ENCODE assay signal across 1 cellular context in the genomic region with DNA sequence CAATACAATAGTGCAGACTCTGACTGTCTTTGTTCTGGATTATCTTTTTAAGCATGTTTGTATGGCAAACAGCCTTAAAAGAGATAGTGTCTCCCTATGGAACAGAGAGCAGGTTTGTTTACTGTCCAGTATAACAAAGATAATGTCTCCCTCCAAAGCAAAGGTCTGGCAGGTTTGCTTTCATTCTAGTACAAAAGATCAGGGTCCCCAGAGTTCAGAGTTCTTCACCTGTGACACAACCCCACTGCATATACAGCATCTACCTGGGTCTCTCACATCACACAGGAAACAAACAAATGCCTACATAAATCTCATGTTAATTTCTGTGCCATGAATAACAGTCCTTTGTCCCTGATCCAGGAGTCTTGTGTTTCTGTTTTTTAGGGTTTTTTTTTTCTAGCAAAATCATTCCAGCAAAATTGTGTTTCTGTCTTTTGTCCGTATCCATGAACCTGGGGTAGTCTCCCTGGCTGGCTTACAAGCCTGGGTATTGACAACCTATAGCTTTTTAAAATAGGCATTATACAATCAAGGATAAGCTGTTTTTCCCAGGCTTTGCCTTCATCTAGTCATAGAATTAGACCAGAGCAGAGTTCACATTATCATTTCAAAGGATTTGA.
A peak's percentile ranks its signal among the peaks of the same experiment; 100 is the strongest.
TF ChIP-seq lines count a peak whose summit lies in the region.

No MANE protein-coding gene starts in this region.

TF ChIP-seq in HepG2, 621 proteins besides CTCF, POLR2A, EP300 and RAD21 (continued from another document and continues in another):
- TF ChIP-seq, protein P1, sequence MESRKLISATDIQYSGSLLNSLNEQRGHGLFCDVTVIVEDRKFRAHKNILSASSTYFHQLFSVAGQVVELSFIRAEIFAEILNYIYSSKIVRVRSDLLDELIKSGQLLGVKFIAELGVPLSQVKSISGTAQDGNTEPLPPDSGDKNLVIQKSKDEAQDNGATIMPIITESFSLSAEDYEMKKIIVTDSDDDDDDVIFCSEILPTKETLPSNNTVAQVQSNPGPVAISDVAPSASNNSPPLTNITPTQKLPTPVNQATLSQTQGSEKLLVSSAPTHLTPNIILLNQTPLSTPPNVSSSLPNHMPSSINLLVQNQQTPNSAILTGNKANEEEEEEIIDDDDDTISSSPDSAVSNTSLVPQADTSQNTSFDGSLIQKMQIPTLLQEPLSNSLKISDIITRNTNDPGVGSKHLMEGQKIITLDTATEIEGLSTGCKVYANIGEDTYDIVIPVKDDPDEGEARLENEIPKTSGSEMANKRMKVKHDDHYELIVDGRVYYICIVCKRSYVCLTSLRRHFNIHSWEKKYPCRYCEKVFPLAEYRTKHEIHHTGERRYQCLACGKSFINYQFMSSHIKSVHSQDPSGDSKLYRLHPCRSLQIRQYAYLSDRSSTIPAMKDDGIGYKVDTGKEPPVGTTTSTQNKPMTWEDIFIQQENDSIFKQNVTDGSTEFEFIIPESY (CRISPR knock-in tag; IDR thresholded peaks at IDR 0.05) = no peak
- TF ChIP-seq, protein P2, sequence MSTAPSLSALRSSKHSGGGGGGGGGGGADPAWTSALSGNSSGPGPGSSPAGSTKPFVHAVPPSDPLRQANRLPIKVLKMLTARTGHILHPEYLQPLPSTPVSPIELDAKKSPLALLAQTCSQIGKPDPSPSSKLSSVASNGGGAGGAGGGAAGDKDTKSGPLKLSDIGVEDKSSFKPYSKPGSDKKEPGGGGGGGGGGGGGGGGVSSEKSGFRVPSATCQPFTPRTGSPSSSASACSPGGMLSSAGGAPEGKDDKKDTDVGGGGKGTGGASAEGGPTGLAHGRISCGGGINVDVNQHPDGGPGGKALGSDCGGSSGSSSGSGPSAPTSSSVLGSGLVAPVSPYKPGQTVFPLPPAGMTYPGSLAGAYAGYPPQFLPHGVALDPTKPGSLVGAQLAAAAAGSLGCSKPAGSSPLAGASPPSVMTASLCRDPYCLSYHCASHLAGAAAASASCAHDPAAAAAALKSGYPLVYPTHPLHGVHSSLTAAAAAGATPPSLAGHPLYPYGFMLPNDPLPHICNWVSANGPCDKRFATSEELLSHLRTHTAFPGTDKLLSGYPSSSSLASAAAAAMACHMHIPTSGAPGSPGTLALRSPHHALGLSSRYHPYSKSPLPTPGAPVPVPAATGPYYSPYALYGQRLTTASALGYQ (CRISPR knock-in tag; IDR thresholded peaks at IDR 0.05) = peak; percentile 84; the same call in 1 of the 2 replicates
- TF ChIP-seq TBP (CRISPR knock-in tag; IDR thresholded peaks at IDR 0.05) (no peak), NCOR1 (IDR thresholded peaks at IDR 0.05; ENCODE audit: borderline replicate concordance, low read length) (peak; percentile 98), HOXA3 (CRISPR knock-in tag; IDR thresholded peaks at IDR 0.05) (0 out of 2 replicates have a peak, but pooled peaks have one; percentile 28), HDAC6 (IDR thresholded peaks at IDR 0.05; ENCODE audit: low read depth, low read length) (no peak), ZNF460 (CRISPR knock-in tag; IDR thresholded peaks at IDR 0.05; ENCODE audit: borderline replicate concordance) (no peak), NRL (CRISPR knock-in tag; IDR thresholded peaks at IDR 0.05; ENCODE audit: borderline replicate concordance) (no peak), PHB2 (IDR thresholded peaks at IDR 0.05; ENCODE audit: partially characterized antibody) (no peak), ZNF180 (CRISPR knock-in tag; IDR thresholded peaks at IDR 0.05; ENCODE audit: borderline replicate concordance, low read depth) (no peak), ZNF446 (CRISPR knock-in tag; IDR thresholded peaks at IDR 0.05) (no peak), TOPORS (CRISPR knock-in tag; IDR thresholded peaks at IDR 0.05) (no peak), KAT8 (CRISPR knock-in tag; IDR thresholded peaks at IDR 0.05) (no peak; the same call in 1 of the 2 replicates), SKI (IDR thresholded peaks at IDR 0.05; ENCODE audit: partially characterized antibody) (peak; percentile 87), SMAD1 (CRISPR knock-in tag; IDR thresholded peaks at IDR 0.05; ENCODE audit: borderline replicate concordance, low read depth) (no peak), NFYC (CRISPR knock-in tag; IDR thresholded peaks at IDR 0.05) (no peak), ZFP1 (CRISPR knock-in tag; IDR thresholded peaks at IDR 0.05) (peak; percentile 45; the same call in 1 of the 2 replicates), RBM39 (IDR thresholded peaks at IDR 0.05; ENCODE audit: low read depth, low read length, poor library complexity, severe bottlenecking) (no peak), SNAI1 (CRISPR knock-in tag; IDR thresholded peaks at IDR 0.05; ENCODE audit: borderline replicate concordance) (no peak), ZNF768 (CRISPR knock-in tag; IDR thresholded peaks at IDR 0.05) (no peak), ZNF17 (CRISPR knock-in tag; IDR thresholded peaks at IDR 0.05) (no peak), U2AF2 (IDR thresholded peaks at IDR 0.05; ENCODE audit: low read depth, low read length) (no peak), NR1H2 (CRISPR knock-in tag; IDR thresholded peaks at IDR 0.05; ENCODE audit: borderline replicate concordance, low read depth) (no peak), ZNF780A (CRISPR knock-in tag; IDR thresholded peaks at IDR 0.05) (no peak), ZBTB7B (CRISPR knock-in tag; IDR thresholded peaks at IDR 0.05) (peak; percentile 67), ZNF160 (CRISPR knock-in tag; IDR thresholded peaks at IDR 0.05) (no peak), ZNF607 (CRISPR knock-in tag; IDR thresholded peaks at IDR 0.05; ENCODE audit: borderline replicate concordance) (no peak), ZNF292 (CRISPR knock-in tag; IDR thresholded peaks at IDR 0.05; ENCODE audit: borderline replicate concordance, low read depth) (no peak), MYC (CRISPR knock-in tag; IDR thresholded peaks at IDR 0.05; ENCODE audit: borderline replicate concordance) (no peak), BHLHE40 (IDR thresholded peaks at IDR 0.05; ENCODE audit: low read length) (peak; percentile 34; the same call in 1 of the 2 replicates), KDM4B (CRISPR knock-in tag; IDR thresholded peaks at IDR 0.05) (no peak), ZNF274 (CRISPR knock-in tag; IDR thresholded peaks at IDR 0.05) (no peak), KAT2B (IDR thresholded peaks at IDR 0.05; ENCODE audit: borderline replicate concordance, low read depth, low read length) (no peak), ZNF614 (CRISPR knock-in tag; IDR thresholded peaks at IDR 0.05; ENCODE audit: borderline replicate concordance) (peak; percentile 61; the same call in 1 of the 2 replicates), RFX3 (CRISPR knock-in tag; IDR thresholded peaks at IDR 0.05) (no peak), ZNF547 (CRISPR knock-in tag; IDR thresholded peaks at IDR 0.05) (no peak), ZNF501 (CRISPR knock-in tag; IDR thresholded peaks at IDR 0.05) (no peak), ATRX (CRISPR knock-in tag; IDR thresholded peaks at IDR 0.05; ENCODE audit: borderline replicate concordance) (no peak), ZNF775 (CRISPR knock-in tag; IDR thresholded peaks at IDR 0.05; ENCODE audit: borderline replicate concordance) (no peak), ZNF724P (CRISPR knock-in tag; IDR thresholded peaks at IDR 0.05; ENCODE audit: borderline replicate concordance) (no peak), KLF15 (CRISPR knock-in tag; IDR thresholded peaks at IDR 0.05; ENCODE audit: borderline replicate concordance) (no peak), ZSCAN9 (CRISPR knock-in tag; IDR thresholded peaks at IDR 0.05; ENCODE audit: borderline replicate concordance) (no peak), ZNF749 (CRISPR knock-in tag; IDR thresholded peaks at IDR 0.05; ENCODE audit: borderline replicate concordance) (no peak), ZNF232 (CRISPR knock-in tag; IDR thresholded peaks at IDR 0.05; ENCODE audit: borderline replicate concordance) (no peak), ZSCAN29 (CRISPR knock-in tag; conservative IDR thresholded peaks at IDR 0.05) (0 out of 2 replicates have a peak, but pooled peaks have one; percentile 38), HCFC1 (IDR thresholded peaks at IDR 0.05; ENCODE audit: low read depth, low read length) (no peak), PAX8 (CRISPR knock-in tag; IDR thresholded peaks at IDR 0.05; ENCODE audit: borderline replicate concordance) (no peak), ZFP37 (CRISPR knock-in tag; IDR thresholded peaks at IDR 0.05; ENCODE audit: borderline replicate concordance) (no peak), ZNF644 (CRISPR knock-in tag; IDR thresholded peaks at IDR 0.05; ENCODE audit: low read depth) (0 out of 2 replicates have a peak, but pooled peaks have one; percentile 26), ZNF841 (CRISPR knock-in tag; IDR thresholded peaks at IDR 0.05; ENCODE audit: borderline replicate concordance) (no peak), EHMT2 (IDR thresholded peaks at IDR 0.05; ENCODE audit: borderline replicate concordance, low read depth, low read length) (peak; percentile 18; the same call in 1 of the 2 replicates), GTF2F1 (IDR thresholded peaks at IDR 0.05; ENCODE audit: low read length) (no peak), ZNF629 (CRISPR knock-in tag; conservative IDR thresholded peaks at IDR 0.05) (no peak; the same call in 1 of the 2 replicates), ZNF678 (CRISPR knock-in tag; IDR thresholded peaks at IDR 0.05) (no peak)
- TF ChIP-seq, protein P3, sequence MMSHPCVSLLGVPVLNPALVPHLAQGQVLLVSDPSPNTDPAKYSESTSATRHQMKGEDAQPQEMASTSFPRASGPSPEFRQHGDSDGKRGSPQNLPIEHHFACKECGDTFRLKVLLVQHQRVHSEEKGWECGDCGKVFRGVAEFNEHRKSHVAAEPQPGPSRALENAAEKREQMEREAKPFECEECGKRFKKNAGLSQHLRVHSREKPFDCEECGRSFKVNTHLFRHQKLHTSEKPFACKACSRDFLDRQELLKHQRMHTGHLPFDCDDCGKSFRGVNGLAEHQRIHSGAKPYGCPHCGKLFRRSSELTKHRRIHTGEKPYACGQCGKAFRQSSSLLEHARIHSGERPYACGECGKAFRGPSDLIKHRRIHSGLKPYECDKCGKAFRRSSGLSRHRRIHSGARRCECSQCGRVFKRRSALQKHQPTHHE (CRISPR knock-in tag; IDR thresholded peaks at IDR 0.05; ENCODE audit: borderline replicate concordance) = no peak
- TF ChIP-seq, protein P4, sequence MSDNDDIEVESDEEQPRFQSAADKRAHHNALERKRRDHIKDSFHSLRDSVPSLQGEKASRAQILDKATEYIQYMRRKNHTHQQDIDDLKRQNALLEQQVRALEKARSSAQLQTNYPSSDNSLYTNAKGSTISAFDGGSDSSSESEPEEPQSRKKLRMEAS (IDR thresholded peaks at IDR 0.05) = no peak
- TF ChIP-seq, protein P5, sequence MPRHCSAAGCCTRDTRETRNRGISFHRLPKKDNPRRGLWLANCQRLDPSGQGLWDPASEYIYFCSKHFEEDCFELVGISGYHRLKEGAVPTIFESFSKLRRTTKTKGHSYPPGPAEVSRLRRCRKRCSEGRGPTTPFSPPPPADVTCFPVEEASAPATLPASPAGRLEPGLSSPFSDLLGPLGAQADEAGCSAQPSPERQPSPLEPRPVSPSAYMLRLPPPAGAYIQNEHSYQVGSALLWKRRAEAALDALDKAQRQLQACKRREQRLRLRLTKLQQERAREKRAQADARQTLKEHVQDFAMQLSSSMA (CRISPR knock-in tag; IDR thresholded peaks at IDR 0.05) = no peak
- TF ChIP-seq, protein P6, sequence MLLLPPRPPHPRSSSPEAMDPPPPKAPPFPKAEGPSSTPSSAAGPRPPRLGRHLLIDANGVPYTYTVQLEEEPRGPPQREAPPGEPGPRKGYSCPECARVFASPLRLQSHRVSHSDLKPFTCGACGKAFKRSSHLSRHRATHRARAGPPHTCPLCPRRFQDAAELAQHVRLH (CRISPR knock-in tag; IDR thresholded peaks at IDR 0.05; ENCODE audit: borderline replicate concordance, low read depth) = no peak
- TF ChIP-seq, protein P7, sequence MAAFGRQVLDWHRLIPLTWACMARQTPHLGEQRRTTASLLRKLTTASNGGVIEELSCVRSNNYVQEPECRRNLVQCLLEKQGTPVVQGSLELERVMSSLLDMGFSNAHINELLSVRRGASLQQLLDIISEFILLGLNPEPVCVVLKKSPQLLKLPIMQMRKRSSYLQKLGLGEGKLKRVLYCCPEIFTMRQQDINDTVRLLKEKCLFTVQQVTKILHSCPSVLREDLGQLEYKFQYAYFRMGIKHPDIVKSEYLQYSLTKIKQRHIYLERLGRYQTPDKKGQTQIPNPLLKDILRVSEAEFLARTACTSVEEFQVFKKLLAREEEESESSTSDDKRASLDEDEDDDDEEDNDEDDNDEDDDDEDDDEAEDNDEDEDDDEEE (CRISPR knock-in tag; IDR thresholded peaks at IDR 0.05) = no peak
- TF ChIP-seq, protein P8, sequence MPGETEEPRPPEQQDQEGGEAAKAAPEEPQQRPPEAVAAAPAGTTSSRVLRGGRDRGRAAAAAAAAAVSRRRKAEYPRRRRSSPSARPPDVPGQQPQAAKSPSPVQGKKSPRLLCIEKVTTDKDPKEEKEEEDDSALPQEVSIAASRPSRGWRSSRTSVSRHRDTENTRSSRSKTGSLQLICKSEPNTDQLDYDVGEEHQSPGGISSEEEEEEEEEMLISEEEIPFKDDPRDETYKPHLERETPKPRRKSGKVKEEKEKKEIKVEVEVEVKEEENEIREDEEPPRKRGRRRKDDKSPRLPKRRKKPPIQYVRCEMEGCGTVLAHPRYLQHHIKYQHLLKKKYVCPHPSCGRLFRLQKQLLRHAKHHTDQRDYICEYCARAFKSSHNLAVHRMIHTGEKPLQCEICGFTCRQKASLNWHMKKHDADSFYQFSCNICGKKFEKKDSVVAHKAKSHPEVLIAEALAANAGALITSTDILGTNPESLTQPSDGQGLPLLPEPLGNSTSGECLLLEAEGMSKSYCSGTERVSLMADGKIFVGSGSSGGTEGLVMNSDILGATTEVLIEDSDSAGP (CRISPR knock-in tag; IDR thresholded peaks at IDR 0.05; ENCODE audit: borderline replicate concordance) = no peak
- TF ChIP-seq, protein P9, sequence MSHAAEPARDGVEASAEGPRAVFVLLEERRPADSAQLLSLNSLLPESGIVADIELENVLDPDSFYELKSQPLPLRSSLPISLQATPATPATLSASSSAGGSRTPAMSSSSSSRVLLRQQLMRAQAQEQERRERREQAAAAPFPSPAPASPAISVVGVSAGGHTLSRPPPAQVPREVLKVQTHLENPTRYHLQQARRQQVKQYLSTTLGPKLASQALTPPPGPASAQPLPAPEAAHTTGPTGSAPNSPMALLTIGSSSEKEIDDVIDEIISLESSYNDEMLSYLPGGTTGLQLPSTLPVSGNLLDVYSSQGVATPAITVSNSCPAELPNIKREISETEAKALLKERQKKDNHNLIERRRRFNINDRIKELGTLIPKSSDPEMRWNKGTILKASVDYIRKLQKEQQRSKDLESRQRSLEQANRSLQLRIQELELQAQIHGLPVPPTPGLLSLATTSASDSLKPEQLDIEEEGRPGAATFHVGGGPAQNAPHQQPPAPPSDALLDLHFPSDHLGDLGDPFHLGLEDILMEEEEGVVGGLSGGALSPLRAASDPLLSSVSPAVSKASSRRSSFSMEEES (CRISPR knock-in tag; IDR thresholded peaks at IDR 0.05) = 0 out of 2 replicates have a peak, but pooled peaks have one; percentile 24
- TF ChIP-seq, protein P10, sequence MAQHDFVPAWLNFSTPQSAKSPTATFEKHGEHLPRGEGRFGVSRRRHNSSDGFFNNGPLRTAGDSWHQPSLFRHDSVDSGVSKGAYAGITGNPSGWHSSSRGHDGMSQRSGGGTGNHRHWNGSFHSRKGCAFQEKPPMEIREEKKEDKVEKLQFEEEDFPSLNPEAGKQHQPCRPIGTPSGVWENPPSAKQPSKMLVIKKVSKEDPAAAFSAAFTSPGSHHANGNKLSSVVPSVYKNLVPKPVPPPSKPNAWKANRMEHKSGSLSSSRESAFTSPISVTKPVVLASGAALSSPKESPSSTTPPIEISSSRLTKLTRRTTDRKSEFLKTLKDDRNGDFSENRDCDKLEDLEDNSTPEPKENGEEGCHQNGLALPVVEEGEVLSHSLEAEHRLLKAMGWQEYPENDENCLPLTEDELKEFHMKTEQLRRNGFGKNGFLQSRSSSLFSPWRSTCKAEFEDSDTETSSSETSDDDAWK (CRISPR knock-in tag; IDR thresholded peaks at IDR 0.05) = no peak
